Comparison of ENCODE assay signal across 19 cellular contexts in genomic region chr1:156390409-156391144, GRCh38. TPM values are rescaled to one million over a fixed set of nuclear protein-coding genes. Genes with fewer than 3 reads are reported as not detected.
DNase-seq lines count a peak whose midpoint lies in the region; TF ChIP-seq lines count a peak whose summit lies in the region.
"Had no signal": no experiment of that assay in that cellular context is flagged by ENCODE, and none has a peak within 500 bp of the region (broad histone marks: within the 10 kb centered on the region; RNA-seq: fewer than 3 reads in every experiment).

No MANE protein-coding gene starts in this region.

- DNase-seq in C1 segment of cervical spinal cord (lab: John Stamatoyannopoulos, UW) (peak in 11 of 14 donors; percentile 27 to 83 (median 62)), head of caudate nucleus (peak in 36 of 42 donors; percentile 39 to 85 (median 66)), osteoblast (ENCODE audit: insufficient read length, low spot score, missing footprints) (peak; percentile 79), DMS114 treated with DMSO at 0.1 percent for 48 hours (lab: John Stamatoyannopoulos, UW; ENCODE audit: unreplicated experiment) (no peak), EL (no peak), AG20443 (ENCODE audit: low spot score) (no peak)
- DNase-seq: CD4-positive, alpha-beta memory T cell; DND-41; KG1; NCI-H1092; NCI-H187 treated with DMSO at 0.1 percent for 48 hours; NCI-H2171; NCI-H446 treated with DMSO at 0.1 percent for 48 hours; NCI-H774; SHP77 had no signal

- H3K27ac ChIP-seq in angular gyrus (ENCODE audit: low read depth, low read length) (peak overlapping the region; percentile 90), osteoblast (ENCODE audit: low read depth, low read length) (no peak overlapping the region)

- no peaks in the 10 kb centered on the region for H3K4me1 ChIP-seq in osteoblast (ENCODE audit: insufficient read depth, low read length)

- intact Hi-C loops in head of caudate nucleus (cut with DNase I) = no loop called here

- H3K4me2 ChIP-seq in osteoblast (ENCODE audit: insufficient read depth, low read length) = no peak overlapping the region

- no peak for TF ChIP-seq CTCF in osteoblast (IDR thresholded peaks at IDR 0.05; ENCODE audit: extremely low read depth, low read depth, low read length)

- no peaks in the 10 kb centered on the region for H3K79me2 ChIP-seq in osteoblast (ENCODE audit: insufficient read depth, low read length)

- H3K9me3 ChIP-seq in osteoblast (ENCODE audit: low read depth, low read length) = no peaks in the 10 kb centered on the region

- H4K20me1 ChIP-seq in osteoblast (ENCODE audit: insufficient read depth, low read length) = no peaks in the 10 kb centered on the region

- H3K27me3 ChIP-seq in osteoblast (ENCODE audit: insufficient read depth, low read length) = peaks cover 57% of the 10 kb centered on the region

- no peak overlapping the region for H3K4me3 ChIP-seq in osteoblast (ENCODE audit: insufficient read depth, low read length)

- no peaks in the 10 kb centered on the region for H3K36me3 ChIP-seq in osteoblast (ENCODE audit: insufficient read depth, low read length)

- H2AFZ ChIP-seq in osteoblast (ENCODE audit: low read length) = no peak overlapping the region

RNA-seq across cellular contexts. Expression of gene RHBG, which starts 21.6 kb away (rescaled TPM):
- total RNA-seq in osteoblast = not detected in 2 replicates
- total RNA-seq: A673; B cell; CD4-positive, alpha-beta memory T cell; M059J had no signal

RNA-seq across cellular contexts. Expression of gene TSACC, which starts 52.3 kb away (rescaled TPM):
- total RNA-seq in osteoblast = 0.36 TPM in 1 of 2 replicates, not detected in the other
- total RNA-seq: A673; CD4-positive, alpha-beta memory T cell; M059J had no signal

RNA-seq across cellular contexts. Expression of gene CCT3, which starts 52.5 kb away (rescaled TPM):
- total RNA-seq in osteoblast = 258 and 276 TPM in 2 replicates

Comparison
In these comparisons a context has a peak if more than half of its experiments do, and no peak if none do; other contexts are left out.
1. DNase-seq: peak in C1 segment of cervical spinal cord (11 of 14), head of caudate nucleus (36 of 42) and osteoblast (single experiment); none in DMS114 treated with DMSO at 0.1 percent for 48 hours (single experiment), EL (single experiment) and AG20443 (single experiment).